In genomic region chr7:27339478-27339877, GRCh38 we compare ENCODE assay signal across 1 cellular context.
TF ChIP-seq lines count a peak whose summit lies in the region.

No MANE protein-coding gene starts in this region.

TF ChIP-seq in K562, 482 proteins besides CTCF, POLR2A, EP300 and RAD21 (continued from another document):
- TF ChIP-seq TRIM25 (IDR thresholded peaks at IDR 0.05; ENCODE audit: borderline replicate concordance) = no peak
- no peak for TF ChIP-seq ZFX (CRISPR knock-in tag; IDR thresholded peaks at IDR 0.05)
- TF ChIP-seq MNT (conservative IDR thresholded peaks at IDR 0.05) = no peak
- TF ChIP-seq ESRRA (IDR thresholded peaks at IDR 0.05; ENCODE audit: borderline replicate concordance, low read depth) = 0 out of 2 replicates have a peak, but pooled peaks have one; percentile 19
- TF ChIP-seq ATF6 (CRISPR knock-in tag; IDR thresholded peaks at IDR 0.05) = no peak
- no peak for TF ChIP-seq DEAF1 (CRISPR knock-in tag; IDR thresholded peaks at IDR 0.05)
- TF ChIP-seq TCFL5 (CRISPR knock-in tag; conservative IDR thresholded peaks at IDR 0.05) = no peak
- TF ChIP-seq RBM17 (IDR thresholded peaks at IDR 0.05; ENCODE audit: borderline replicate concordance, low read depth, low read length) = no peak
- no peak for TF ChIP-seq KDM4B (IDR thresholded peaks at IDR 0.05; ENCODE audit: borderline replicate concordance in 2 of 2, low read depth in 1 of 2)
- no peak for TF ChIP-seq ZNF121 (CRISPR knock-in tag; conservative IDR thresholded peaks at IDR 0.05)
- peak; percentile 85 for TF ChIP-seq HMBOX1 (IDR thresholded peaks at IDR 0.05)
- no peak for TF ChIP-seq FOXP1 (CRISPR knock-in tag; IDR thresholded peaks at IDR 0.05)
- TF ChIP-seq ZNF384 (IDR thresholded peaks at IDR 0.05; ENCODE audit: low read depth, low read length) = 0 out of 2 replicates have a peak, but pooled peaks have one; percentile 19
- TF ChIP-seq ATF2 (CRISPR knock-in tag; IDR thresholded peaks at IDR 0.05) = no peak
- TF ChIP-seq ZNF197 (CRISPR knock-in tag; IDR thresholded peaks at IDR 0.05; ENCODE audit: low read depth) = no peak
- TF ChIP-seq LEF1 (IDR thresholded peaks at IDR 0.05) = no peak
- TF ChIP-seq ZBTB11 (CRISPR knock-in tag; IDR thresholded peaks at IDR 0.05) = no peak
- peak; percentile 77 for TF ChIP-seq ZBTB40 (IDR thresholded peaks at IDR 0.05)
- TF ChIP-seq ZBTB40 (CRISPR knock-in tag; IDR thresholded peaks at IDR 0.05) = no peak
- no peak for TF ChIP-seq IRF2 (CRISPR knock-in tag; IDR thresholded peaks at IDR 0.05)
- TF ChIP-seq ZNF778 (CRISPR knock-in tag; IDR thresholded peaks at IDR 0.05) = no peak
- no peak for TF ChIP-seq ZNF324 (CRISPR knock-in tag; IDR thresholded peaks at IDR 0.05)
- TF ChIP-seq ZNF146 (CRISPR knock-in tag; IDR thresholded peaks at IDR 0.05; ENCODE audit: unreplicated experiment) = no peak
- TF ChIP-seq POLR3A (IDR thresholded peaks at IDR 0.05; ENCODE audit: borderline replicate concordance, extremely low read depth, insufficient read depth, insufficient read length) = no peak
TF ChIP-seq in K562: peak in this region for 5.
